Comparison of ENCODE assay signal across 1 cellular context in genomic region chr2:100563407-100564247, GRCh38.
TF ChIP-seq lines count a peak whose summit lies in the region.

No MANE protein-coding gene starts in this region.

TF ChIP-seq in HepG2, 621 proteins besides CTCF, POLR2A, EP300 and RAD21 (continued from another document and continues in another):
- TF ChIP-seq, protein P1, sequence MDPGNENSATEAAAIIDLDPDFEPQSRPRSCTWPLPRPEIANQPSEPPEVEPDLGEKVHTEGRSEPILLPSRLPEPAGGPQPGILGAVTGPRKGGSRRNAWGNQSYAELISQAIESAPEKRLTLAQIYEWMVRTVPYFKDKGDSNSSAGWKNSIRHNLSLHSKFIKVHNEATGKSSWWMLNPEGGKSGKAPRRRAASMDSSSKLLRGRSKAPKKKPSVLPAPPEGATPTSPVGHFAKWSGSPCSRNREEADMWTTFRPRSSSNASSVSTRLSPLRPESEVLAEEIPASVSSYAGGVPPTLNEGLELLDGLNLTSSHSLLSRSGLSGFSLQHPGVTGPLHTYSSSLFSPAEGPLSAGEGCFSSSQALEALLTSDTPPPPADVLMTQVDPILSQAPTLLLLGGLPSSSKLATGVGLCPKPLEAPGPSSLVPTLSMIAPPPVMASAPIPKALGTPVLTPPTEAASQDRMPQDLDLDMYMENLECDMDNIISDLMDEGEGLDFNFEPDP (CRISPR knock-in tag; conservative IDR thresholded peaks at IDR 0.05) = no peak
- no peak for TF ChIP-seq HMGXB4 (CRISPR knock-in tag; IDR thresholded peaks at IDR 0.05; ENCODE audit: borderline replicate concordance in 1 of 2, low read depth in 1 of 2)
- TF ChIP-seq MED8 (CRISPR knock-in tag; IDR thresholded peaks at IDR 0.05; ENCODE audit: insufficient replicate concordance) = peak; percentile 16
- TF ChIP-seq, protein P2, sequence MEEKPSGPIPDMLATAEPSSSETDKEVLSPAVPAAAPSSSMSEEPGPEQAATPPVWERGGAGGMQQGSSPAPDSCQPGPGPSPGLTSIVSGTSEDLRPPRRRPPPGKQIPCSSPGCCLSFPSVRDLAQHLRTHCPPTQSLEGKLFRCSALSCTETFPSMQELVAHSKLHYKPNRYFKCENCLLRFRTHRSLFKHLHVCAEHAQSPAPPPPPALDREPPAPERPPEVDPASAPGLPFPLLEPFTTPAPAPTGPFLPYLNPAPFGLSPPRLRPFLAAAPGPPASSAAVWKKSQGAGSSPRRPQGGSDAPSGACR (CRISPR knock-in tag; IDR thresholded peaks at IDR 0.05) = peak; percentile 12; the same call in 1 of the 2 replicates
- TF ChIP-seq EED (CRISPR knock-in tag; IDR thresholded peaks at IDR 0.05) = no peak
- TF ChIP-seq, protein P3, sequence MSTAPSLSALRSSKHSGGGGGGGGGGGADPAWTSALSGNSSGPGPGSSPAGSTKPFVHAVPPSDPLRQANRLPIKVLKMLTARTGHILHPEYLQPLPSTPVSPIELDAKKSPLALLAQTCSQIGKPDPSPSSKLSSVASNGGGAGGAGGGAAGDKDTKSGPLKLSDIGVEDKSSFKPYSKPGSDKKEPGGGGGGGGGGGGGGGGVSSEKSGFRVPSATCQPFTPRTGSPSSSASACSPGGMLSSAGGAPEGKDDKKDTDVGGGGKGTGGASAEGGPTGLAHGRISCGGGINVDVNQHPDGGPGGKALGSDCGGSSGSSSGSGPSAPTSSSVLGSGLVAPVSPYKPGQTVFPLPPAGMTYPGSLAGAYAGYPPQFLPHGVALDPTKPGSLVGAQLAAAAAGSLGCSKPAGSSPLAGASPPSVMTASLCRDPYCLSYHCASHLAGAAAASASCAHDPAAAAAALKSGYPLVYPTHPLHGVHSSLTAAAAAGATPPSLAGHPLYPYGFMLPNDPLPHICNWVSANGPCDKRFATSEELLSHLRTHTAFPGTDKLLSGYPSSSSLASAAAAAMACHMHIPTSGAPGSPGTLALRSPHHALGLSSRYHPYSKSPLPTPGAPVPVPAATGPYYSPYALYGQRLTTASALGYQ (CRISPR knock-in tag; IDR thresholded peaks at IDR 0.05) = peak; percentile 7; the same call in 1 of the 2 replicates
- TF ChIP-seq ZNF792 (CRISPR knock-in tag; IDR thresholded peaks at IDR 0.05) = no peak
- TF ChIP-seq HNRNPUL1 (IDR thresholded peaks at IDR 0.05; ENCODE audit: low read depth, low read length) = no peak
- no peak for TF ChIP-seq FOXJ3 (CRISPR knock-in tag; IDR thresholded peaks at IDR 0.05; ENCODE audit: borderline replicate concordance)
- TF ChIP-seq HHEX (CRISPR knock-in tag; IDR thresholded peaks at IDR 0.05) = no peak
- TF ChIP-seq ZFAT (CRISPR knock-in tag; conservative IDR thresholded peaks at IDR 0.05) = no peak
- no peak for TF ChIP-seq AKAP8 (CRISPR knock-in tag; IDR thresholded peaks at IDR 0.05)
- TF ChIP-seq ZNF460 (CRISPR knock-in tag; IDR thresholded peaks at IDR 0.05; ENCODE audit: borderline replicate concordance) = no peak
- 0 out of 2 replicates have a peak, but pooled peaks have one; percentile 85 for TF ChIP-seq ZNF576 (CRISPR knock-in tag; IDR thresholded peaks at IDR 0.05)
- no peak for TF ChIP-seq ZBTB44 (CRISPR knock-in tag; IDR thresholded peaks at IDR 0.05)
- TF ChIP-seq, protein P4, sequence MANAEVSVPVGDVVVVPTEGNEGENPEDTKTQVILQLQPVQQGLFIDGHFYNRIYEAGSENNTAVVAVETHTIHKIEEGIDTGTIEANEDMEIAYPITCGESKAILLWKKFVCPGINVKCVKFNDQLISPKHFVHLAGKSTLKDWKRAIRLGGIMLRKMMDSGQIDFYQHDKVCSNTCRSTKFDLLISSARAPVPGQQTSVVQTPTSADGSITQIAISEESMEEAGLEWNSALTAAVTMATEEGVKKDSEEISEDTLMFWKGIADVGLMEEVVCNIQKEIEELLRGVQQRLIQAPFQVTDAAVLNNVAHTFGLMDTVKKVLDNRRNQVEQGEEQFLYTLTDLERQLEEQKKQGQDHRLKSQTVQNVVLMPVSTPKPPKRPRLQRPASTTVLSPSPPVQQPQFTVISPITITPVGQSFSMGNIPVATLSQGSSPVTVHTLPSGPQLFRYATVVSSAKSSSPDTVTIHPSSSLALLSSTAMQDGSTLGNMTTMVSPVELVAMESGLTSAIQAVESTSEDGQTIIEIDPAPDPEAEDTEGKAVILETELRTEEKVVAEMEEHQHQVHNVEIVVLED (CRISPR knock-in tag; IDR thresholded peaks at IDR 0.05; ENCODE audit: borderline replicate concordance) = no peak
- no peak for TF ChIP-seq SP1 (IDR thresholded peaks at IDR 0.05)
- TF ChIP-seq SP1 (CRISPR knock-in tag; IDR thresholded peaks at IDR 0.05) = no peak
- no peak for TF ChIP-seq ZNF841 (CRISPR knock-in tag; IDR thresholded peaks at IDR 0.05; ENCODE audit: borderline replicate concordance)
- TF ChIP-seq NCOA1 (CRISPR knock-in tag; IDR thresholded peaks at IDR 0.05) = no peak
- TF ChIP-seq CSRNP1 (CRISPR knock-in tag; IDR thresholded peaks at IDR 0.05) = no peak
- TF ChIP-seq, protein P5, sequence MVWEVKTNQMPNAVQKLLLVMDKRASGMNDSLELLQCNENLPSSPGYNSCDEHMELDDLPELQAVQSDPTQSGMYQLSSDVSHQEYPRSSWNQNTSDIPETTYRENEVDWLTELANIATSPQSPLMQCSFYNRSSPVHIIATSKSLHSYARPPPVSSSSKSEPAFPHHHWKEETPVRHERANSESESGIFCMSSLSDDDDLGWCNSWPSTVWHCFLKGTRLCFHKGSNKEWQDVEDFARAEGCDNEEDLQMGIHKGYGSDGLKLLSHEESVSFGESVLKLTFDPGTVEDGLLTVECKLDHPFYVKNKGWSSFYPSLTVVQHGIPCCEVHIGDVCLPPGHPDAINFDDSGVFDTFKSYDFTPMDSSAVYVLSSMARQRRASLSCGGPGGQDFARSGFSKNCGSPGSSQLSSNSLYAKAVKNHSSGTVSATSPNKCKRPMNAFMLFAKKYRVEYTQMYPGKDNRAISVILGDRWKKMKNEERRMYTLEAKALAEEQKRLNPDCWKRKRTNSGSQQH (CRISPR knock-in tag; IDR thresholded peaks at IDR 0.05; ENCODE audit: low read depth) = no peak
- TF ChIP-seq, protein P6, sequence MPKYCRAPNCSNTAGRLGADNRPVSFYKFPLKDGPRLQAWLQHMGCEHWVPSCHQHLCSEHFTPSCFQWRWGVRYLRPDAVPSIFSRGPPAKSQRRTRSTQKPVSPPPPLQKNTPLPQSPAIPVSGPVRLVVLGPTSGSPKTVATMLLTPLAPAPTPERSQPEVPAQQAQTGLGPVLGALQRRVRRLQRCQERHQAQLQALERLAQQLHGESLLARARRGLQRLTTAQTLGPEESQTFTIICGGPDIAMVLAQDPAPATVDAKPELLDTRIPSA (CRISPR knock-in tag; IDR thresholded peaks at IDR 0.05; ENCODE audit: borderline replicate concordance) = 0 out of 2 replicates have a peak, but pooled peaks have one; percentile 29
- TF ChIP-seq ATF1 (CRISPR knock-in tag; IDR thresholded peaks at IDR 0.05) = no peak
- no peak for TF ChIP-seq STAT5B (CRISPR knock-in tag; IDR thresholded peaks at IDR 0.05)
- no peak for TF ChIP-seq ZNF205 (CRISPR knock-in tag; IDR thresholded peaks at IDR 0.05)
- TF ChIP-seq, protein P7, sequence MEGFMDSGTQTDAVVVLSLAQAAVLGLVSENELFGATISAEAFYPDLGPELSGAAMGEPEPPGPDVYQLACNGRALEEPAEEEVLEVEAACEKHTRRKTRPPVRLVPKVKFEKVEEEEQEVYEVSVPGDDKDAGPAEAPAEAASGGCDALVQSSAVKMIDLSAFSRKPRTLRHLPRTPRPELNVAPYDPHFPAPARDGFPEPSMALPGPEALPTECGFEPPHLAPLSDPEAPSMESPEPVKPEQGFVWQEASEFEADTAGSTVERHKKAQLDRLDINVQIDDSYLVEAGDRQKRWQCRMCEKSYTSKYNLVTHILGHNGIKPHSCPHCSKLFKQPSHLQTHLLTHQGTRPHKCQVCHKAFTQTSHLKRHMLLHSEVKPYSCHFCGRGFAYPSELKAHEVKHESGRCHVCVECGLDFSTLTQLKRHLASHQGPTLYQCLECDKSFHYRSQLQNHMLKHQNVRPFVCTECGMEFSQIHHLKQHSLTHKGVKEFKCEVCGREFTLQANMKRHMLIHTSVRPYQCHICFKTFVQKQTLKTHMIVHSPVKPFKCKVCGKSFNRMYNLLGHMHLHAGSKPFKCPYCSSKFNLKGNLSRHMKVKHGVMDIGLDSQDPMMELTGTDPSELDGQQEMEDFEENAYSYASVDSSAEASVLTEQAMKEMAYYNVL (CRISPR knock-in tag; IDR thresholded peaks at IDR 0.05; ENCODE audit: borderline replicate concordance) = 0 out of 2 replicates have a peak, but pooled peaks have one; percentile 47
- TF ChIP-seq SOX6 (IDR thresholded peaks at IDR 0.05) = no peak
- TF ChIP-seq SOX6 (CRISPR knock-in tag; IDR thresholded peaks at IDR 0.05) = no peak
- peak; percentile 24; the same call in 1 of the 2 replicates for TF ChIP-seq SIN3B (IDR thresholded peaks at IDR 0.05; ENCODE audit: low read length)
- no peak for TF ChIP-seq SIN3A (IDR thresholded peaks at IDR 0.05; ENCODE audit: borderline replicate concordance, low read depth, low read length)
- TF ChIP-seq PRPF4 (IDR thresholded peaks at IDR 0.05; ENCODE audit: low read depth, low read length, poor library complexity, severe bottlenecking) = no peak
- TF ChIP-seq HNF4A (CRISPR knock-in tag; IDR thresholded peaks at IDR 0.05) = no peak
- TF ChIP-seq MAFF (IDR thresholded peaks at IDR 0.05; ENCODE audit: low read depth, low read length) = no peak
- TF ChIP-seq ZNF292 (CRISPR knock-in tag; IDR thresholded peaks at IDR 0.05; ENCODE audit: borderline replicate concordance, low read depth) = no peak
- TF ChIP-seq SNAPC2 (CRISPR knock-in tag; IDR thresholded peaks at IDR 0.05) = no peak
- no peak for TF ChIP-seq ZNF451 (CRISPR knock-in tag; IDR thresholded peaks at IDR 0.05)
- TF ChIP-seq PCBP1 (IDR thresholded peaks at IDR 0.05; ENCODE audit: borderline replicate concordance, low read depth, low read length) = no peak
- no peak for TF ChIP-seq SMAD1 (CRISPR knock-in tag; IDR thresholded peaks at IDR 0.05; ENCODE audit: borderline replicate concordance, low read depth)
- TF ChIP-seq ZNF770 (CRISPR knock-in tag; IDR thresholded peaks at IDR 0.05) = peak; percentile 83
- TF ChIP-seq ZMYM3 (CRISPR knock-in tag; IDR thresholded peaks at IDR 0.05) = peak; percentile 12; the same call in 1 of the 2 replicates
- TF ChIP-seq ESRRA (CRISPR knock-in tag; IDR thresholded peaks at IDR 0.05; ENCODE audit: low read depth) = no peak; the same call in 1 of the 2 replicates
- 0 out of 2 replicates have a peak, but pooled peaks have one; percentile 11 for TF ChIP-seq ZNF816 (CRISPR knock-in tag; IDR thresholded peaks at IDR 0.05; ENCODE audit: borderline replicate concordance)
- no peak for TF ChIP-seq TFDP1 (CRISPR knock-in tag; IDR thresholded peaks at IDR 0.05; ENCODE audit: borderline replicate concordance)
- TF ChIP-seq PRMT3 (CRISPR knock-in tag; IDR thresholded peaks at IDR 0.05; ENCODE audit: borderline replicate concordance, low read depth) = no peak
